1 cellular context compared by ENCODE assay signal in the genomic region with DNA sequence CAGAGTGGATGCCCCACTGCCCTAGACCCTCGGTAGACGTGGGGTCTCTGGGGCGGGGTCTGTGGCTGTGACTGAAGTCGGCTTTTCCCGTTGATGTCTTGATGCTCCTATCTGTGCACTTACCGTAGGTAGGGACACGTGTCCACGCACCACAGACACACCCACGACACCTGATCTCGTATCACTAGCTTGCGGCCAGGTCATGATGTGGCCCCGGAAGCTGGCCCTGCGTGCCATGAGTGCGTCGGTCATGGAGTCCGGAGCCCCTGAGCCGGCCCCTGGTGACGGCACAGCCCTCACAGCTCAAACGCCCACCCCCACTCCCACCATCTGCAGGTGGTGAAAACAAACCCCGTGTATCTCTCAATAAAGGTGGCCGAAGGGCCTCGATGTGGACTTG.
A peak's percentile ranks its signal among the peaks of the same experiment; 100 is the strongest.
TF ChIP-seq lines count a peak whose summit lies in the region.

No MANE protein-coding gene starts in this region.

TF ChIP-seq in K562, 482 proteins besides CTCF, POLR2A, EP300 and RAD21:
- TF ChIP-seq EGR1 (conservative IDR thresholded peaks at IDR 0.05): peak; percentile 33
- no peak for TF ChIP-seq ZBTB8A (IDR thresholded peaks at IDR 0.05; ENCODE audit: partially characterized antibody)
- TF ChIP-seq SLC30A9 (CRISPR knock-in tag; IDR thresholded peaks at IDR 0.05): no peak
- TF ChIP-seq FOXA1 (IDR thresholded peaks at IDR 0.05; ENCODE audit: borderline replicate concordance): no peak
- TF ChIP-seq SRSF7 (optimal IDR thresholded peaks at IDR 0.05; ENCODE audit: low read depth, low read length): no peak
